In genomic region chr5:42487077-42487476, GRCh38 we compare ENCODE assay signal across 28 cellular contexts.
DNase-seq lines count a peak whose midpoint lies in the region; FAIRE-seq and TF ChIP-seq lines count a peak whose summit lies in the region.
"Had no signal": no experiment of that assay in that cellular context is flagged by ENCODE, and none has a peak within 500 bp of the region (broad histone marks: within the 10 kb centered on the region; RNA-seq: fewer than 3 reads in every experiment).

No MANE protein-coding gene starts in this region.

- H3K9me3 ChIP-seq in kidney (ENCODE audit: control insufficient read depth in 1 of 2, low read length in 2 of 2): no peaks in the 10 kb centered on the region
- H3K9me3 ChIP-seq: BE2C, Caco-2 had no signal

- CTCF ChIA-PET in RWPE1 (lab: Yijun Ruan, JAX): no interaction called here

- H3K27ac ChIP-seq in kidney (ENCODE audit: low read depth in 2 of 2, low read length in 2 of 2) (no peak overlapping the region), RWPE1 (no peak overlapping the region)
- H3K27ac ChIP-seq: BLaER1 had no signal

- intact Hi-C loops in kidney (cut with DNase I): no loop called here

- no peaks in the 10 kb centered on the region for H3K36me3 ChIP-seq in bronchial epithelial cell (ENCODE audit: control insufficient read depth, insufficient read depth, low read length)
- no peaks in the 10 kb centered on the region for H3K36me3 ChIP-seq in kidney (ENCODE audit: control insufficient read depth in 1 of 2, insufficient read depth in 2 of 2, low read length in 2 of 2)
- H3K36me3 ChIP-seq: BE2C, BLaER1 had no signal

- H3K4me3 ChIP-seq in bronchial epithelial cell (ENCODE audit: low read depth, low read length) (no peak overlapping the region), fibroblast of mammary gland (ENCODE audit: control insufficient read depth, low read depth, low read length) (no peak overlapping the region), kidney (ENCODE audit: low read length in 2 of 2) (no peak overlapping the region), retinal pigment epithelial cell (ENCODE audit: low read length) (no peak overlapping the region)
- H3K4me3 ChIP-seq: BLaER1 had no signal

- H3K9ac ChIP-seq in kidney (ENCODE audit: low read length in 2 of 2): no peak overlapping the region
- H3K9ac ChIP-seq: BLaER1 had no signal

- DNase-seq in bronchial epithelial cell (ENCODE audit: low read depth) (peak; percentile 50), fibroblast of mammary gland (ENCODE audit: low read depth) (peak; percentile 8), kidney (no peak), retinal pigment epithelial cell (ENCODE audit: low read depth) (peak; percentile 34), DMS 273 (lab: John Stamatoyannopoulos, UW; ENCODE audit: unreplicated experiment) (no peak), RWPE1 (ENCODE audit: low spot score) (no peak), GM10266 (ENCODE audit: extremely low spot score) (no peak), mucosa of gallbladder (ENCODE audit: low spot score) (no peak)
- DNase-seq: 8988T; ACHN; BE2C; C1 segment of cervical spinal cord; Caco-2; Calu3; CD4-positive, CD25-positive, alpha-beta regulatory T cell; CD8-positive, alpha-beta memory T cell; DMS 273 treated with DMSO at 0.1 percent for 48 hours; DMS153; DMS53; DMS79; DND-41; EL; GDM1 had no signal

- no peak for FAIRE-seq in bronchial epithelial cell (lab: Jason Lieb, UNC)
- FAIRE-seq in kidney (lab: Jason Lieb, UNC): peak; percentile 39
- FAIRE-seq: A204.1, D721Med, GM12891, GM19239 had no signal

- H3K4me1 ChIP-seq in kidney (ENCODE audit: control insufficient read depth in 1 of 2, insufficient read depth in 1 of 2, low read depth in 1 of 2, low read length in 2 of 2): peaks cover 3 to 4% of the 10 kb centered on the region in 2 donors
- H3K4me1 ChIP-seq: BE2C, BLaER1, Caco-2 had no signal

- TF ChIP-seq CTCF in bronchial epithelial cell (IDR thresholded peaks at IDR 0.05; ENCODE audit: insufficient read depth, low read length, severe bottlenecking) (no peak), fibroblast of mammary gland (conservative IDR thresholded peaks at IDR 0.05; ENCODE audit: control insufficient read depth, insufficient read depth, low read depth, low read length) (no peak), kidney (IDR thresholded peaks at IDR 0.05; ENCODE audit: borderline replicate concordance, extremely low read depth, insufficient read depth) (no peak), retinal pigment epithelial cell (conservative IDR thresholded peaks at IDR 0.05; ENCODE audit: low read depth, low read length) (no peak), RWPE1 (conservative IDR thresholded peaks at IDR 0.05; ENCODE audit: low read depth) (no peak), GM10266 (IDR thresholded peaks at IDR 0.05; ENCODE audit: control insufficient read depth, insufficient read depth, low read depth, missing control alignments) (no peak)

- POLR2A ChIA-PET in RWPE1 (lab: Yijun Ruan, JAX; ENCODE audit: low non-redundant PET): no interaction called here

- no peaks in the 10 kb centered on the region for H3K27me3 ChIP-seq in bronchial epithelial cell (ENCODE audit: control insufficient read depth, insufficient read depth, low read length)
- H3K27me3 ChIP-seq: BE2C, BLaER1 had no signal

Comparison
In these comparisons a context has a peak if more than half of its experiments do, and no peak if none do; other contexts are left out.
1. DNase-seq: peak in bronchial epithelial cell (single experiment), fibroblast of mammary gland (single experiment) and retinal pigment epithelial cell (single experiment); none in kidney (single experiment), DMS 273 (single experiment), RWPE1 (single experiment), GM10266 (single experiment) and mucosa of gallbladder (single experiment).